ENCODE assay signal across 23 cellular contexts in the genomic region with DNA sequence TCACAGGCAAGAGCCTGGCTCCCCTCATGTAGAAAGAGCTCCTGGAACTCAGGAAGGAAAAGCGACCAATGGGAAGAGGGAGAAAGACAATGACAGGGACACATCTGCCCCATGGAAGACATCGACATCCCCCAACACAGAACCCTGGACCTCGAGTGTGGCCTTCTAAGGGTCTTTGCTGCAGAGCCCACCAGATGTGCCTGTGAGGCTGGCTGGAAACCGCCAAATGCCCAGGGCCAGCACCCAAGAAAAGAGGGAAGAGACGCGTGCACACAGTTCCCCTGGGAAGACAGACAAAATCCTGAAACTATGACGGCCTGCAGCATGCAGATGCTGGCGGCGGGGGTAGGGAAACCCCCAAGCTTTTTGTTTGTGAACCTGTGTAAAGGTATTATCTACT.
"Had no signal": no experiment of that assay in that cellular context is flagged by ENCODE, and none has a peak within 500 bp of the region (broad histone marks: within the 10 kb centered on the region; RNA-seq: fewer than 3 reads in every experiment).

No MANE protein-coding gene starts in this region.

- H3K36me3 ChIP-seq: left ventricle myocardium inferior, neural progenitor cell, neutrophil, ovary, right atrium auricular region, right lobe of liver, spleen, suprapubic skin, thoracic aorta, tibial nerve, uterus had no signal

- DNase-seq: islet precursor cell; left ventricle myocardium inferior; mesendoderm; naive B cell; natural killer cell; nephron progenitor cell; occipital lobe; ovary; small intestine; spleen; stimulated activated CD4-positive, alpha-beta T cell treated with anti-CD3 and anti-CD28 coated beads, Interleukin-4, amount 100 ng/mL, for 24 hours; stimulated activated naive CD4-positive, alpha-beta T cell; uterus had no signal

- H3K9me3 ChIP-seq: neutrophil, ovary, right lobe of liver, suprapubic skin, uterus had no signal

- H3K4me3 ChIP-seq: hepatocyte, left ventricle myocardium inferior, lung, neural progenitor cell, ovary, right atrium auricular region, right lobe of liver, spleen, suprapubic skin, thoracic aorta, tibial nerve, uterus had no signal

- H3K79me2 ChIP-seq: hepatocyte had no signal

- H2AFZ ChIP-seq: hepatocyte, neural progenitor cell had no signal

- H3K4me1 ChIP-seq: right lobe of liver had no signal

- ATAC-seq: natural killer cell; right lobe of liver; stimulated activated effector memory CD8-positive, alpha-beta T cell treated with anti-CD3 and anti-CD28 coated beads, Interleukin-12 subunit alpha, Interleukin-12 subunit beta, amount 100 ng/mL, for 72 hours had no signal

- H3K9ac ChIP-seq: neural progenitor cell had no signal

- H3K27me3 ChIP-seq: hepatocyte, neural progenitor cell, neutrophil, ovary, right atrium auricular region, right lobe of liver, suprapubic skin, tibial nerve, uterus had no signal

- H3K27ac ChIP-seq: hepatocyte, left ventricle myocardium inferior, neural progenitor cell, neutrophil, ovary, right atrium auricular region, right lobe of liver, spleen, suprapubic skin, thoracic aorta, tibial nerve, uterus had no signal

- H3K4me2 ChIP-seq: hepatocyte, neural progenitor cell had no signal
